In genomic region chr3:124019291-124019690, GRCh38 we compare ENCODE assay signal across 38 cellular contexts. TPM values are rescaled to one million over a fixed set of nuclear protein-coding genes. Genes with fewer than 3 reads are reported as not detected.
"Had no signal": no experiment of that assay in that cellular context is flagged by ENCODE, and none has a peak within 500 bp of the region (broad histone marks: within the 10 kb centered on the region; RNA-seq: fewer than 3 reads in every experiment).

No MANE protein-coding gene starts in this region.

- H3K36me3 Mint-ChIP-seq: activated CD4-positive, alpha-beta memory T cell treated with anti-CD3 and anti-CD28 coated beads for 36 hours; activated CD8-positive, alpha-beta memory T cell treated with anti-CD3 and anti-CD28 coated beads, Interleukin-2, amount 10 ng/mL, durations not matched to agents 7 days and 5 days; activated naive CD4-positive, alpha-beta T cell treated with anti-CD3 and anti-CD28 coated beads, Interleukin-2, amount 10 ng/mL, durations not matched to agents 7 days and 5 days; activated naive CD4-positive, alpha-beta T cell treated with anti-CD3 and anti-CD28 coated beads, Interleukin-2, amount 50 U/mL, for 72 hours; activated naive CD8-positive, alpha-beta T cell treated with anti-CD3 and anti-CD28 coated beads, Interleukin-2, amount 10 ng/mL, durations not matched to agents 7 days and 5 days; brain; T-cell had no signal

- H3K27ac ChIP-seq: breast epithelium, cardiac muscle cell, coronary artery, dorsolateral prefrontal cortex, esophagus muscularis mucosa, foreskin keratinocyte, gastrocnemius medialis, heart left ventricle, WERI-Rb-1 had no signal

- H3K27ac Mint-ChIP-seq: activated B cell treated with CpG ODN at 0.5 μM for 24 hours; activated CD4-positive, alpha-beta memory T cell treated with anti-CD3 and anti-CD28 coated beads for 36 hours; activated CD8-positive, alpha-beta memory T cell treated with anti-CD3 and anti-CD28 coated beads, Interleukin-2, amount 10 ng/mL, durations not matched to agents 7 days and 5 days; activated CD8-positive, alpha-beta T cell treated with anti-CD3 and anti-CD28 coated beads, Interleukin-2, amount 10 ng/mL, durations not matched to agents 7 days and 5 days; activated naive CD4-positive, alpha-beta T cell treated with anti-CD3 and anti-CD28 coated beads, Interleukin-2, amount 10 ng/mL, durations not matched to agents 7 days and 5 days; activated naive CD4-positive, alpha-beta T cell treated with anti-CD3 and anti-CD28 coated beads, Interleukin-2, amount 50 U/mL, for 72 hours; activated naive CD8-positive, alpha-beta T cell treated with anti-CD3 and anti-CD28 coated beads, Interleukin-2, amount 10 ng/mL, durations not matched to agents 7 days and 5 days; activated T-helper 1 cell treated with anti-CD3 and anti-CD28 coated beads, Interleukin-12 subunit alpha, Interleukin-12 subunit beta, Interleukin-2, Interleukin-4 antibody, amounts not matched to agents 30 ng/mL and 10 ng/mL and 1 ng/mL, durations not matched to agents 14 hours and 24 hours and 36 hours; brain; dendritic cell treated with granulocyte-macrophage colony-stimulating factor and Interleukin-4, amounts not matched to agents 40 ng/mL and 50 ng/mL, for 4 days; effector memory CD8-positive, alpha-beta T cell; T-cell; T-helper 1 cell treated with Interleukin-12 subunit alpha and Interleukin-12 subunit beta and Interleukin-4 antibody, amounts not matched to agents 30 μg/mL and 1 μg/mL, for 36 hours had no signal

- ATAC-seq: activated CD4-positive, CD25-positive, alpha-beta regulatory T cell treated with anti-CD3 and anti-CD28 coated beads, Interleukin-2, amount 50 U/mL, for 24 hours; activated CD8-positive, alpha-beta memory T cell treated with anti-CD3 and anti-CD28 coated beads, Interleukin-2, amount 10 ng/mL, durations not matched to agents 7 days and 5 days; activated CD8-positive, alpha-beta T cell treated with anti-CD3 and anti-CD28 coated beads, Interleukin-2, amount 10 ng/mL, durations not matched to agents 7 days and 5 days; activated naive CD4-positive, alpha-beta T cell treated with anti-CD3 and anti-CD28 coated beads, Interleukin-2, amount 50 U/mL, for 72 hours; effector memory CD8-positive, alpha-beta T cell; foreskin keratinocyte; gastrocnemius medialis; heart left ventricle; T-cell had no signal

- H3K4me3 Mint-ChIP-seq: activated B cell treated with CpG ODN at 0.5 μM for 24 hours; activated CD4-positive, alpha-beta memory T cell treated with anti-CD3 and anti-CD28 coated beads for 36 hours; activated CD8-positive, alpha-beta memory T cell treated with anti-CD3 and anti-CD28 coated beads, Interleukin-2, amount 10 ng/mL, durations not matched to agents 7 days and 5 days; activated CD8-positive, alpha-beta T cell treated with anti-CD3 and anti-CD28 coated beads, Interleukin-2, amount 10 ng/mL, durations not matched to agents 7 days and 5 days; activated naive CD4-positive, alpha-beta T cell treated with anti-CD3 and anti-CD28 coated beads, Interleukin-2, amount 10 ng/mL, durations not matched to agents 7 days and 5 days; activated naive CD8-positive, alpha-beta T cell treated with anti-CD3 and anti-CD28 coated beads, Interleukin-2, amount 10 ng/mL, durations not matched to agents 7 days and 5 days; activated T-helper 1 cell treated with anti-CD3 and anti-CD28 coated beads, Interleukin-12 subunit alpha, Interleukin-12 subunit beta, Interleukin-2, Interleukin-4 antibody, amounts not matched to agents 30 ng/mL and 10 ng/mL and 1 ng/mL, durations not matched to agents 14 hours and 24 hours and 36 hours; brain; dendritic cell treated with granulocyte-macrophage colony-stimulating factor and Interleukin-4, amounts not matched to agents 40 ng/mL and 50 ng/mL, for 4 days; effector memory CD8-positive, alpha-beta T cell; T-cell; T-helper 1 cell treated with Interleukin-12 subunit alpha and Interleukin-12 subunit beta and Interleukin-4 antibody, amounts not matched to agents 30 μg/mL and 1 μg/mL, for 36 hours had no signal

- H3K9me3 Mint-ChIP-seq: activated CD4-positive, alpha-beta memory T cell treated with anti-CD3 and anti-CD28 coated beads for 36 hours; activated naive CD4-positive, alpha-beta T cell treated with anti-CD3 and anti-CD28 coated beads, Interleukin-2, amount 10 ng/mL, durations not matched to agents 7 days and 5 days; activated naive CD4-positive, alpha-beta T cell treated with anti-CD3 and anti-CD28 coated beads, Interleukin-2, amount 50 U/mL, for 72 hours; activated naive CD8-positive, alpha-beta T cell treated with anti-CD3 and anti-CD28 coated beads, Interleukin-2, amount 10 ng/mL, durations not matched to agents 7 days and 5 days; activated T-helper 1 cell treated with anti-CD3 and anti-CD28 coated beads, Interleukin-12 subunit alpha, Interleukin-12 subunit beta, Interleukin-2, Interleukin-4 antibody, amounts not matched to agents 30 ng/mL and 10 ng/mL and 1 ng/mL, durations not matched to agents 14 hours and 24 hours and 36 hours; dendritic cell treated with granulocyte-macrophage colony-stimulating factor and Interleukin-4, amounts not matched to agents 40 ng/mL and 50 ng/mL, for 4 days; effector memory CD8-positive, alpha-beta T cell; T-helper 1 cell treated with Interleukin-12 subunit alpha and Interleukin-12 subunit beta and Interleukin-4 antibody, amounts not matched to agents 30 μg/mL and 1 μg/mL, for 36 hours had no signal

- H3K9me3 ChIP-seq: ascending aorta, breast epithelium, esophagus muscularis mucosa, gastrocnemius medialis, heart left ventricle had no signal

- H3K4me1 ChIP-seq: breast epithelium, foreskin keratinocyte, gastrocnemius medialis had no signal

- H3K4me3 ChIP-seq: ascending aorta, breast epithelium, cardiac muscle cell, coronary artery, dorsolateral prefrontal cortex, esophagus muscularis mucosa, gastrocnemius medialis, heart left ventricle had no signal

- H3K27me3 ChIP-seq: ascending aorta, breast epithelium, dorsolateral prefrontal cortex, esophagus muscularis mucosa, gastrocnemius medialis, heart left ventricle had no signal

- DNase-seq: activated B cell treated with CpG ODN at 0.5 μM for 24 hours; activated CD4-positive, alpha-beta memory T cell treated with anti-CD3 and anti-CD28 coated beads for 36 hours; activated CD4-positive, alpha-beta T cell treated with anti-CD3 and anti-CD28 coated beads for 48 hours; activated CD8-positive, alpha-beta memory T cell treated with anti-CD3 and anti-CD28 coated beads, Interleukin-2, amount 10 ng/mL, durations not matched to agents 7 days and 5 days; activated CD8-positive, alpha-beta memory T cell treated with anti-CD3 and anti-CD28 coated beads, Interleukin-2, amount 50 U/mL, for 4 hours; activated CD8-positive, alpha-beta T cell treated with anti-CD3 and anti-CD28 coated beads, Interleukin-2, amount 10 ng/mL, durations not matched to agents 7 days and 5 days; activated gamma-delta T cell; activated naive CD4-positive, alpha-beta T cell; activated naive CD4-positive, alpha-beta T cell treated with anti-CD3 and anti-CD28 coated beads, Interleukin-2, amount 10 ng/mL, durations not matched to agents 7 days and 5 days; activated naive CD8-positive, alpha-beta T cell treated with anti-CD3 and anti-CD28 coated beads, Interleukin-2, amount 10 ng/mL, durations not matched to agents 7 days and 5 days; activated T-cell treated with anti-CD3 and anti-CD28 coated beads, Interleukin-2, amount 50 U/mL, for 1 hour; activated T-cell treated with anti-CD3 and anti-CD28 coated beads, Interleukin-2, amount 50 U/mL, for 48 hours; central memory CD4-positive, alpha-beta T cell; dorsolateral prefrontal cortex; effector CD4-positive, alpha-beta T cell; effector memory CD8-positive, alpha-beta T cell; erythroblast; foreskin keratinocyte; gastrocnemius medialis; glutamatergic neuron; heart left ventricle; T-cell; T-helper 9 cell; WERI-Rb-1 had no signal

- H3K4me1 Mint-ChIP-seq: activated B cell treated with CpG ODN at 0.5 μM for 24 hours; activated CD8-positive, alpha-beta memory T cell treated with anti-CD3 and anti-CD28 coated beads, Interleukin-2, amount 10 ng/mL, durations not matched to agents 7 days and 5 days; activated naive CD4-positive, alpha-beta T cell treated with anti-CD3 and anti-CD28 coated beads, Interleukin-2, amount 10 ng/mL, durations not matched to agents 7 days and 5 days; activated naive CD8-positive, alpha-beta T cell treated with anti-CD3 and anti-CD28 coated beads, Interleukin-2, amount 10 ng/mL, durations not matched to agents 7 days and 5 days; T-cell had no signal

- H3K36me3 ChIP-seq: ascending aorta, breast epithelium, cardiac muscle cell, esophagus muscularis mucosa, gastrocnemius medialis, heart left ventricle, WERI-Rb-1 had no signal

RNA-seq across cellular contexts. Expression of gene ROPN1, which starts 27.4 kb away (rescaled TPM):
- total RNA-seq: activated B cell treated with CpG ODN at 0.5 μM for 24 hours; activated CD4-positive, alpha-beta memory T cell treated with anti-CD3 and anti-CD28 coated beads for 36 hours; activated CD8-positive, alpha-beta memory T cell treated with anti-CD3 and anti-CD28 coated beads for 36 hours; activated CD8-positive, alpha-beta memory T cell treated with anti-CD3 and anti-CD28 coated beads, Interleukin-2, amount 10 ng/mL, durations not matched to agents 7 days and 5 days; activated CD8-positive, alpha-beta T cell treated with anti-CD3 and anti-CD28 coated beads, Interleukin-2, amount 10 ng/mL, durations not matched to agents 7 days and 5 days; activated naive CD4-positive, alpha-beta T cell treated with anti-CD3 and anti-CD28 coated beads, Interleukin-2, amount 50 U/mL, for 72 hours; activated naive CD8-positive, alpha-beta T cell treated with anti-CD3 and anti-CD28 coated beads, Interleukin-2, amount 10 ng/mL, durations not matched to agents 7 days and 5 days; activated T-helper 1 cell treated with anti-CD3 and anti-CD28 coated beads, Interleukin-12 subunit alpha, Interleukin-12 subunit beta, Interleukin-2, Interleukin-4 antibody, amounts not matched to agents 30 ng/mL and 10 ng/mL and 1 ng/mL, durations not matched to agents 14 hours and 24 hours and 36 hours; ascending aorta; cardiac muscle cell; cerebellum; esophagus muscularis mucosa; foreskin keratinocyte; gastrocnemius medialis; T-cell; T-helper 2 cell treated with Interferon-gamma antibody and Interleukin-4, amounts not matched to agents 100 ng/mL and 5 ng/mL, for 36 hours had no signal
- polyA plus RNA-seq: cardiac muscle cell, foreskin keratinocyte had no signal
